17 cellular contexts compared by ENCODE assay signal in genomic region chr7:50394315-50394714, GRCh38. TPM values are rescaled to one million over a fixed set of nuclear protein-coding genes. Genes with fewer than 3 reads are reported as not detected.
DNase-seq lines count a peak whose midpoint lies in the region; ATAC-seq lines count a peak whose summit lies in the region.
"Had no signal": no experiment of that assay in that cellular context is flagged by ENCODE, and none has a peak within 500 bp of the region (broad histone marks: within the 10 kb centered on the region; RNA-seq: fewer than 3 reads in every experiment).

No MANE protein-coding gene starts in this region.

- H3K27ac Mint-ChIP-seq in activated naive CD4-positive, alpha-beta T cell treated with anti-CD3 and anti-CD28 coated beads, Interleukin-2, amount 50 U/mL, for 72 hours: peak overlapping the region; percentile 97 to 99
- H3K27ac Mint-ChIP-seq: mesothelial cell of epicardium had no signal

- no peak overlapping the region for H3K27ac ChIP-seq in neuronal stem cell (replicated peaks; ENCODE audit: low read length)
- H3K27ac ChIP-seq: right atrium auricular region had no signal

- H3K18ac ChIP-seq in neuronal stem cell (ENCODE audit: low read length): no peak overlapping the region

- no CpG with 5 or more reads among the region's 1 CpG for whole genome bisulfite sequencing in neuronal stem cell (ENCODE audit: extremely low coverage in 2 of 2, insufficient read length in 2 of 2, insufficient replicate concordance in 1 of 2), 2 donors

- no peaks in the 10 kb centered on the region for H3K4me1 ChIP-seq in neuronal stem cell (ENCODE audit: control insufficient read depth in 2 of 2, insufficient read depth in 1 of 2, low read depth in 1 of 2, low read length in 2 of 2)
- H3K4me1 ChIP-seq: right atrium auricular region had no signal

- H3K14ac ChIP-seq in neuronal stem cell (ENCODE audit: low read length): no peak overlapping the region

- no peaks in the 10 kb centered on the region for H3K36me3 ChIP-seq in neuronal stem cell (replicated peaks in 1 of 2; ENCODE audit: control insufficient read depth in 2 of 2, insufficient read depth in 2 of 2, low read length in 2 of 2)
- H3K36me3 ChIP-seq: right atrium auricular region had no signal

- H3K4me3 ChIP-seq in neuronal stem cell (ENCODE audit: low read length in 2 of 2): no peak overlapping the region
- H3K4me3 ChIP-seq: right atrium auricular region had no signal

- H3K4ac ChIP-seq in neuronal stem cell (ENCODE audit: low read length): no peak overlapping the region

- no peaks in the 10 kb centered on the region for H3K79me1 ChIP-seq in neuronal stem cell (ENCODE audit: low read depth, low read length)

- H3K9ac ChIP-seq in neuronal stem cell (ENCODE audit: low read depth, low read length, poor library complexity): peak overlapping the region; percentile 2

- DNase-seq in activated CD8-positive, alpha-beta memory T cell treated with anti-CD3 and anti-CD28 coated beads for 24 hours: peak; percentile 60
- no peak for DNase-seq in activated CD8-positive, alpha-beta memory T cell treated with anti-CD3 and anti-CD28 coated beads, Interleukin-2, amount 50 U/mL, for 4 hours
- no peak for DNase-seq in activated naive CD4-positive, alpha-beta T cell treated with anti-CD3 and anti-CD28 coated beads, Interleukin-2, amount 50 U/mL, for 72 hours (ENCODE audit: low spot score in 2 of 2)
- DNase-seq in neuronal stem cell (ENCODE audit: low spot score) (no peak), NCI-H2171 (lab: John Stamatoyannopoulos, UW) (no peak), NCI-H226 (no peak)
- no peak for DNase-seq in activated effector memory CD4-positive, alpha-beta T cell treated with Interleukin-2 at 50 U/mL for 16 hours
- DNase-seq: cortex of kidney; foreskin melanocyte; NCI-H1694 treated with DMSO at 0.1 percent for 48 hours; NCI-H446; NK-92 treated with Interleukin-12 subunit alpha and Interleukin-12 subunit beta, amount 100 ng/mL, for 24 hours; nucleus accumbens; SW 1271 had no signal

- no peak overlapping the region for H3K4me2 ChIP-seq in neuronal stem cell (ENCODE audit: insufficient read depth, low read length, poor library complexity, severe bottlenecking)

- H3K36me3 Mint-ChIP-seq in activated naive CD4-positive, alpha-beta T cell treated with anti-CD3 and anti-CD28 coated beads, Interleukin-2, amount 50 U/mL, for 72 hours: peaks cover 53 to 84% of the 10 kb centered on the region in 2 donors
- H3K36me3 Mint-ChIP-seq: mesothelial cell of epicardium had no signal

- no peak overlapping the region for H2BK12ac ChIP-seq in neuronal stem cell (ENCODE audit: low read length)

- ATAC-seq in GM19324 (IDR thresholded peaks at IDR 0.05; ENCODE audit: low FRiP score, unreplicated experiment): peak; percentile 12
- ATAC-seq in activated naive CD4-positive, alpha-beta T cell treated with anti-CD3 and anti-CD28 coated beads, Interleukin-2, amount 50 U/mL, for 72 hours: no peak

- H2BK120ac ChIP-seq in neuronal stem cell (ENCODE audit: low read depth, low read length): no peak overlapping the region

- H3K27me3 ChIP-seq in neuronal stem cell (ENCODE audit: control insufficient read depth in 3 of 3, insufficient read depth in 3 of 3, low read depth in 1 of 3, low read length in 3 of 3): no peaks in the 10 kb centered on the region
- H3K27me3 ChIP-seq: right atrium auricular region had no signal

- no peak overlapping the region for H2BK15ac ChIP-seq in neuronal stem cell (ENCODE audit: low read length)

- H3K9me3 ChIP-seq in neuronal stem cell (replicated peaks in 1 of 2; ENCODE audit: control insufficient read depth in 2 of 2, insufficient read depth in 1 of 2, low read depth in 1 of 2, low read length in 2 of 2): no peaks in the 10 kb centered on the region
- H3K9me3 ChIP-seq: right atrium auricular region had no signal

- no peak overlapping the region for H3K23ac ChIP-seq in neuronal stem cell (ENCODE audit: low read depth, low read length, poor library complexity)

- no peak overlapping the region for H2AFZ ChIP-seq in neuronal stem cell (ENCODE audit: low read length)

- H2BK5ac ChIP-seq in neuronal stem cell (ENCODE audit: low read length): no peak overlapping the region

- H4K8ac ChIP-seq in neuronal stem cell (ENCODE audit: low read depth, low read length): no peak overlapping the region

- H2AK5ac ChIP-seq in neuronal stem cell (ENCODE audit: low read depth, low read length): no peak overlapping the region

- no peak overlapping the region for H4K91ac ChIP-seq in neuronal stem cell (ENCODE audit: low read depth, low read length, poor library complexity)

- H3K9me3 Mint-ChIP-seq in activated naive CD4-positive, alpha-beta T cell treated with anti-CD3 and anti-CD28 coated beads, Interleukin-2, amount 50 U/mL, for 72 hours: peaks cover 0 to 7% of the 10 kb centered on the region in 2 donors
- H3K9me3 Mint-ChIP-seq: mesothelial cell of epicardium had no signal

RNA-seq across cellular contexts. Expression of gene FIGNL1, which starts 55.8 kb away (rescaled TPM):
- total RNA-seq in activated naive CD4-positive, alpha-beta T cell treated with anti-CD3 and anti-CD28 coated beads, Interleukin-2, amount 50 U/mL, for 72 hours: 10 to 100 TPM; 46.0 to 50.7 TPM
- 14.2 TPM for polyA plus RNA-seq in neuronal stem cell (2013, experiment 1 of 2)
- 14.9 TPM for polyA plus RNA-seq in neuronal stem cell (2013, experiment 2 of 2)
